Comparison of ENCODE assay signal across 1 cellular context in genomic region chr2:218755567-218756404, GRCh38.
TF ChIP-seq lines count a peak whose summit lies in the region.

No MANE protein-coding gene starts in this region.

TF ChIP-seq in HepG2, 621 proteins besides CTCF, POLR2A, EP300 and RAD21 (continued from another document and continues in another):
- TF ChIP-seq ZBTB40 (IDR thresholded peaks at IDR 0.05) = no peak
- peak; percentile 87; the same call in 1 of the 2 replicates for TF ChIP-seq ZBTB40 (CRISPR knock-in tag; IDR thresholded peaks at IDR 0.05)
- TF ChIP-seq TFDP1 (CRISPR knock-in tag; IDR thresholded peaks at IDR 0.05; ENCODE audit: borderline replicate concordance) = peak; percentile 65; the same call in 1 of the 2 replicates
- TF ChIP-seq SATB2 (CRISPR knock-in tag; IDR thresholded peaks at IDR 0.05) = peak; percentile 61; the same call in 1 of the 2 replicates
- TF ChIP-seq POGZ (CRISPR knock-in tag; IDR thresholded peaks at IDR 0.05) = peak; percentile 98
- TF ChIP-seq IRF2 (CRISPR knock-in tag; IDR thresholded peaks at IDR 0.05) = peak; percentile 92
- peak; percentile 90 for TF ChIP-seq ZNF878 (CRISPR knock-in tag; IDR thresholded peaks at IDR 0.05)
- no peak for TF ChIP-seq MBNL3 (CRISPR knock-in tag; conservative IDR thresholded peaks at IDR 0.05)
- no peak; the same call in 1 of the 2 replicates for TF ChIP-seq PHF20 (CRISPR knock-in tag; IDR thresholded peaks at IDR 0.05)
- no peak; the same call in 1 of the 2 replicates for TF ChIP-seq ZBTB37 (CRISPR knock-in tag; IDR thresholded peaks at IDR 0.05)
- peak; percentile 97 for TF ChIP-seq NR2C2 (CRISPR knock-in tag; IDR thresholded peaks at IDR 0.05; ENCODE audit: borderline replicate concordance)
- TF ChIP-seq NFYC (CRISPR knock-in tag; IDR thresholded peaks at IDR 0.05) = peak; percentile 72
- peak; percentile 100 for TF ChIP-seq NCOR1 (IDR thresholded peaks at IDR 0.05; ENCODE audit: borderline replicate concordance, low read length)
- TF ChIP-seq NR3C1 (CRISPR knock-in tag; IDR thresholded peaks at IDR 0.05) = no peak
- TF ChIP-seq BRF2 (CRISPR knock-in tag; IDR thresholded peaks at IDR 0.05) = peak; percentile 84; the same call in 1 of the 2 replicates
- no peak for TF ChIP-seq ZNF224 (CRISPR knock-in tag; IDR thresholded peaks at IDR 0.05)
- TF ChIP-seq ZNF772 (CRISPR knock-in tag; IDR thresholded peaks at IDR 0.05) = peak; percentile 97; the same call in 1 of the 2 replicates
- TF ChIP-seq ZNF205 (CRISPR knock-in tag; IDR thresholded peaks at IDR 0.05) = peak; percentile 98
- no peak; the same call in 1 of the 2 replicates for TF ChIP-seq ZNF615 (CRISPR knock-in tag; IDR thresholded peaks at IDR 0.05; ENCODE audit: borderline replicate concordance)
- TF ChIP-seq ZNF580 (CRISPR knock-in tag; IDR thresholded peaks at IDR 0.05; ENCODE audit: borderline replicate concordance, low read depth) = peak; percentile 92; the same call in 1 of the 2 replicates
- no peak for TF ChIP-seq BCLAF1 (IDR thresholded peaks at IDR 0.05)
- TF ChIP-seq SMARCE1 (IDR thresholded peaks at IDR 0.05; ENCODE audit: borderline replicate concordance) = no peak; the same call in 1 of the 2 replicates
- TF ChIP-seq HOXA5 (CRISPR knock-in tag; IDR thresholded peaks at IDR 0.05) = peak; percentile 94
- TF ChIP-seq MATR3 (CRISPR knock-in tag; IDR thresholded peaks at IDR 0.05) = no peak
- peak; percentile 98 for TF ChIP-seq MIXL1 (CRISPR knock-in tag; IDR thresholded peaks at IDR 0.05)
- peak; percentile 99 for TF ChIP-seq NCOA1 (CRISPR knock-in tag; IDR thresholded peaks at IDR 0.05)
- no peak; the same call in 1 of the 2 replicates for TF ChIP-seq ZNF891 (CRISPR knock-in tag; IDR thresholded peaks at IDR 0.05)
- TF ChIP-seq PATZ1 (CRISPR knock-in tag; IDR thresholded peaks at IDR 0.05) = peak; percentile 90
- TF ChIP-seq ZBTB21 (CRISPR knock-in tag; IDR thresholded peaks at IDR 0.05) = no peak
- TF ChIP-seq MIER3 (CRISPR knock-in tag; IDR thresholded peaks at IDR 0.05; ENCODE audit: borderline replicate concordance) = peak; percentile 98
- no peak for TF ChIP-seq SIN3B (IDR thresholded peaks at IDR 0.05; ENCODE audit: low read length)
- no peak for TF ChIP-seq ZKSCAN5 (CRISPR knock-in tag; IDR thresholded peaks at IDR 0.05)
- no peak; the same call in 1 of the 2 replicates for TF ChIP-seq ZBTB44 (CRISPR knock-in tag; IDR thresholded peaks at IDR 0.05)
- peak; percentile 94 for TF ChIP-seq ZNF724P (CRISPR knock-in tag; IDR thresholded peaks at IDR 0.05; ENCODE audit: borderline replicate concordance)
- peak; percentile 16; the same call in 1 of the 2 replicates for TF ChIP-seq CSRNP1 (CRISPR knock-in tag; IDR thresholded peaks at IDR 0.05)
- no peak for TF ChIP-seq NBN (conservative IDR thresholded peaks at IDR 0.05)
- no peak for TF ChIP-seq SNAPC5 (CRISPR knock-in tag; IDR thresholded peaks at IDR 0.05; ENCODE audit: borderline replicate concordance)
- no peak for TF ChIP-seq HOXA9 (CRISPR knock-in tag; IDR thresholded peaks at IDR 0.05; ENCODE audit: borderline replicate concordance)
- no peak for TF ChIP-seq TMF1 (CRISPR knock-in tag; IDR thresholded peaks at IDR 0.05; ENCODE audit: low read depth)
